In the genomic region with DNA sequence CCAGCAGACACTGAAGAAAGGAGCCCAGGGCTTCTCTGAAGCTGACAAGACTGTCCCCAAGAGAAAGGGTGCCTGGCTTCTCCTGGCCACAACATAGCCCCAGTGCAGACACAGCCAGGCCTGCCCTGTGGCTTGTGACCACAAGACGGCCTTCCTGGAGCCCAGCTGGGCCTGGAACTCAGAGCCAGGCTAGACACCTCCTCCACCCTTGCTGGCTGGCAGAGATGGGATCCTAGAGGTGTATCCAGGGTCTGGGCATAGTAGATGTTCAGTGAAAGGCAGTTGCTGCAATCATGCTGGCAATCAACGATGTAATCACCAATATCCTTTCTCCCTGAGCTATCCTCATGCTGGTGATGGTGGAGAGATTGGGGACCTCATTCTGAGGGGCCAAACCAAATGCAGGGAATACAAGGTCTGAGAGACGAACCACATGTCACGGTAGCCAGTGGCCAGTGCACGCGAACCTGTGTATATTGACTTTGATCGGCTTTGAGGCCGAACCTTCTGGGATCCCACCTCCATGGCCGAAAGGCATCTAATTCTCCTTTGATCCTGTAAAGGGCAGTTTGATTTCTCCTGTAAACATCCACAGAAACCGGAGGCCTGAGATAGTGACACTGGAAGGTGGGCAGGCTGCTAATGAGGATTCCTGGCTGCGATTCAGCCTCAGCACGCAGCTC, we compare ENCODE assay signal across 9 cellular contexts.
DNase-seq lines count a peak whose midpoint lies in the region; ATAC-seq and TF ChIP-seq lines count a peak whose summit lies in the region.
"Had no signal": no experiment of that assay in that cellular context is flagged by ENCODE, and none has a peak within 500 bp of the region (broad histone marks: within the 10 kb centered on the region; RNA-seq: fewer than 3 reads in every experiment).

No MANE protein-coding gene starts in this region.

- H3K27ac ChIP-seq in stomach: peak overlapping the region in 4 of 5 donors; percentile 4 to 53 (median 32)

- no peak overlapping the region for H3K27ac Mint-ChIP-seq in T-helper 1 cell treated with Interleukin-12 subunit alpha and Interleukin-12 subunit beta and Interleukin-4 antibody, amounts not matched to agents 30 μg/mL and 1 μg/mL, for 36 hours
- H3K27ac Mint-ChIP-seq in activated T-helper 2 cell treated with anti-CD3 and anti-CD28 coated beads, Interferon-gamma antibody, Interleukin-2, Interleukin-4, amounts not matched to agents 10 μg/mL and 5 μg/mL and 100 μg/mL, durations not matched to agents 14 hours and 24 hours and 36 hours: no peak overlapping the region
- H3K27ac Mint-ChIP-seq in immature natural killer cell: peak overlapping the region; percentile 91 to 95 (median 93)

- peaks cover 2% of the 10 kb centered on the region for H3K27me3 Mint-ChIP-seq in T-helper 1 cell treated with Interleukin-12 subunit alpha and Interleukin-12 subunit beta and Interleukin-4 antibody, amounts not matched to agents 30 μg/mL and 1 μg/mL, for 36 hours (ENCODE audit: low read depth)
- peaks cover 3% of the 10 kb centered on the region for H3K27me3 Mint-ChIP-seq in activated T-helper 2 cell treated with anti-CD3 and anti-CD28 coated beads, Interferon-gamma antibody, Interleukin-2, Interleukin-4, amounts not matched to agents 10 μg/mL and 5 μg/mL and 100 μg/mL, durations not matched to agents 14 hours and 24 hours and 36 hours (ENCODE audit: low read depth)
- H3K27me3 Mint-ChIP-seq in immature natural killer cell (ENCODE audit: low read depth in 3 of 3): peaks cover 0 to 5% (median 1%) of the 10 kb centered on the region in 3 donors

- H3K9me3 Mint-ChIP-seq in T-helper 1 cell treated with Interleukin-12 subunit alpha and Interleukin-12 subunit beta and Interleukin-4 antibody, amounts not matched to agents 30 μg/mL and 1 μg/mL, for 36 hours: peaks cover 7% of the 10 kb centered on the region
- peaks cover 5% of the 10 kb centered on the region for H3K9me3 Mint-ChIP-seq in activated T-helper 2 cell treated with anti-CD3 and anti-CD28 coated beads, Interferon-gamma antibody, Interleukin-2, Interleukin-4, amounts not matched to agents 10 μg/mL and 5 μg/mL and 100 μg/mL, durations not matched to agents 14 hours and 24 hours and 36 hours
- H3K9me3 Mint-ChIP-seq in immature natural killer cell: no peaks in the 10 kb centered on the region

- no peak for TF ChIP-seq POLR2A in stomach (IDR thresholded peaks at IDR 0.05)

- peaks cover 0 to 18% (median 0%) of the 10 kb centered on the region in 3 donors for H3K27me3 ChIP-seq in stomach

- H3K4me1 Mint-ChIP-seq in T-helper 1 cell treated with Interleukin-12 subunit alpha and Interleukin-12 subunit beta and Interleukin-4 antibody, amounts not matched to agents 30 μg/mL and 1 μg/mL, for 36 hours (ENCODE audit: low read depth): peaks cover 2% of the 10 kb centered on the region
- no peaks in the 10 kb centered on the region for H3K4me1 Mint-ChIP-seq in activated T-helper 2 cell treated with anti-CD3 and anti-CD28 coated beads, Interferon-gamma antibody, Interleukin-2, Interleukin-4, amounts not matched to agents 10 μg/mL and 5 μg/mL and 100 μg/mL, durations not matched to agents 14 hours and 24 hours and 36 hours (ENCODE audit: low read depth)
- H3K4me1 Mint-ChIP-seq in immature natural killer cell: peaks cover 63 to 66% of the 10 kb centered on the region in 2 donors

- WGBS in stomach, 5 donors: 35 to 57% (median 39%) methylated on average over 9 to 12 of the region's 12 CpGs

- no peak for TF ChIP-seq EP300 in stomach (IDR thresholded peaks at IDR 0.05)

- H3K4me3 Mint-ChIP-seq in T-helper 1 cell treated with Interleukin-12 subunit alpha and Interleukin-12 subunit beta and Interleukin-4 antibody, amounts not matched to agents 30 μg/mL and 1 μg/mL, for 36 hours: peak overlapping the region; percentile 14
- peak overlapping the region; percentile 5 for H3K4me3 Mint-ChIP-seq in activated T-helper 2 cell treated with anti-CD3 and anti-CD28 coated beads, Interferon-gamma antibody, Interleukin-2, Interleukin-4, amounts not matched to agents 10 μg/mL and 5 μg/mL and 100 μg/mL, durations not matched to agents 14 hours and 24 hours and 36 hours (ENCODE audit: low read depth)
- H3K4me3 Mint-ChIP-seq in immature natural killer cell: peak overlapping the region; percentile 82 to 88 (median 85)

- no peak for ATAC-seq in GM18519 (IDR thresholded peaks at IDR 0.05; ENCODE audit: low FRiP score, unreplicated experiment)

- peaks cover 3% of the 10 kb centered on the region for H3K36me3 Mint-ChIP-seq in T-helper 1 cell treated with Interleukin-12 subunit alpha and Interleukin-12 subunit beta and Interleukin-4 antibody, amounts not matched to agents 30 μg/mL and 1 μg/mL, for 36 hours (ENCODE audit: low read depth)
- H3K36me3 Mint-ChIP-seq in activated T-helper 2 cell treated with anti-CD3 and anti-CD28 coated beads, Interferon-gamma antibody, Interleukin-2, Interleukin-4, amounts not matched to agents 10 μg/mL and 5 μg/mL and 100 μg/mL, durations not matched to agents 14 hours and 24 hours and 36 hours (ENCODE audit: low read depth): no peaks in the 10 kb centered on the region
- H3K36me3 Mint-ChIP-seq in immature natural killer cell: peaks cover 0 to 21% (median 4%) of the 10 kb centered on the region in 3 donors

- intact Hi-C loops in activated T-helper 2 cell treated with anti-CD3 and anti-CD28 coated beads, Interferon-gamma antibody, Interleukin-2, Interleukin-4, amounts not matched to agents 10 μg/mL and 5 μg/mL and 100 μg/mL, durations not matched to agents 14 hours and 24 hours and 36 hours (cut with micrococcal nuclease): no loop called here
- intact Hi-C loops in stomach (cut with DNase I; ENCODE audit: low total_unique reads): no loop called here

- peak overlapping the region; percentile 30 to 37 (median 32) for H3K4me3 ChIP-seq in stomach

- no peaks in the 10 kb centered on the region for H3K36me3 ChIP-seq in stomach
- H3K36me3 ChIP-seq: gastroesophageal sphincter had no signal

- no peaks in the 10 kb centered on the region for H3K9me3 ChIP-seq in stomach

- no peak for TF ChIP-seq CTCF in stomach (IDR thresholded peaks at IDR 0.05)

- DNase-seq in T-helper 1 cell (no peak), immature natural killer cell (no peak), stomach (no peak), activated gamma-delta T cell treated with Interleukin-2 at 50 U/mL for 16 hours (no peak), NCI-H1048 (lab: John Stamatoyannopoulos, UW) (no peak)
- DNase-seq in activated T-helper 2 cell treated with anti-CD3 and anti-CD28 coated beads, Interferon-gamma antibody, Interleukin-2, Interleukin-4, amounts not matched to agents 10 μg/mL and 5 μg/mL and 100 μg/mL, durations not matched to agents 14 hours and 24 hours and 36 hours (ENCODE audit: low spot score): no peak

- peaks cover 9 to 17% (median 11%) of the 10 kb centered on the region in 4 donors for H3K4me1 ChIP-seq in stomach

Comparison
In these comparisons a context has a peak if more than half of its experiments do, and no peak if none do; other contexts are left out.
1. H3K27ac Mint-ChIP-seq: peak in immature natural killer cell (6 of 6); none in T-helper 1 cell treated with Interleukin-12 subunit alpha and Interleukin-12 subunit beta and Interleukin-4 antibody, amounts not matched to agents 30 μg/mL and 1 μg/mL, for 36 hours (single experiment) and activated T-helper 2 cell treated with anti-CD3 and anti-CD28 coated beads, Interferon-gamma antibody, Interleukin-2, Interleukin-4, amounts not matched to agents 10 μg/mL and 5 μg/mL and 100 μg/mL, durations not matched to agents 14 hours and 24 hours and 36 hours (single experiment).
2. H3K4me3 Mint-ChIP-seq: peak in every context shown above with its lines; median percentile 85 in immature natural killer cell; 14 in T-helper 1 cell treated with Interleukin-12 subunit alpha and Interleukin-12 subunit beta and Interleukin-4 antibody, amounts not matched to agents 30 μg/mL and 1 μg/mL, for 36 hours; 5 in activated T-helper 2 cell treated with anti-CD3 and anti-CD28 coated beads, Interferon-gamma antibody, Interleukin-2, Interleukin-4, amounts not matched to agents 10 μg/mL and 5 μg/mL and 100 μg/mL, durations not matched to agents 14 hours and 24 hours and 36 hours.